In genomic region chr12:16165506-16165905, GRCh38 we compare ENCODE assay signal across 10 cellular contexts.
DNase-seq lines count a peak whose midpoint lies in the region; ATAC-seq, FAIRE-seq and TF ChIP-seq lines count a peak whose summit lies in the region.
"Had no signal": no experiment of that assay in that cellular context is flagged by ENCODE, and none has a peak within 500 bp of the region (broad histone marks: within the 10 kb centered on the region; RNA-seq: fewer than 3 reads in every experiment).

No MANE protein-coding gene starts in this region.

- H3K9ac ChIP-seq in kidney (ENCODE audit: low read length in 2 of 2): no peak overlapping the region

- H3K79me2 ChIP-seq in GM23338 (replicated peaks; ENCODE audit: insufficient read depth): no peaks in the 10 kb centered on the region

- intact Hi-C loops in kidney (cut with DNase I): no loop called here

- no peaks in the 10 kb centered on the region for H3K36me3 ChIP-seq in GM23338 (ENCODE audit: insufficient read depth)
- no peaks in the 10 kb centered on the region for H3K36me3 ChIP-seq in kidney (ENCODE audit: control insufficient read depth in 1 of 2, insufficient read depth in 2 of 2, low read length in 2 of 2)

- no peaks in the 10 kb centered on the region for H4K20me1 ChIP-seq in GM23338 (replicated peaks; ENCODE audit: insufficient read depth)

- no peak overlapping the region for H3K4me2 ChIP-seq in GM23338

- no peak overlapping the region for H3K4me3 Mint-ChIP-seq in GM23338
- H3K4me3 Mint-ChIP-seq in brain: no peak overlapping the region
- H3K4me3 Mint-ChIP-seq: stimulated activated naive CD8-positive, alpha-beta T cell treated with anti-CD3 and anti-CD28 coated beads, Interleukin-15, Interleukin-2, amounts not matched to agents 100 ng/mL and 50 ng/mL, for 24 hours had no signal

- peak; percentile 30 for DNase-seq in AG08396 (ENCODE audit: low spot score)
- peak; percentile 83 for DNase-seq in GM23338 (ENCODE audit: low spot score)
- DNase-seq in NCI-H2171 treated with DMSO at 0.1 percent for 48 hours (lab: John Stamatoyannopoulos, UW): peak; percentile 46
- no peak for DNase-seq in kidney
- DNase-seq in effector CD4-positive, alpha-beta T cell: no peak

- no peak overlapping the region for H3K4me3 ChIP-seq in GM23338
- no peak overlapping the region for H3K4me3 ChIP-seq in kidney (ENCODE audit: low read length in 2 of 2)

- peak; percentile 81 for ATAC-seq in GM23338
- no peak for ATAC-seq in esophagus mucosa
- ATAC-seq in HG03045 (IDR thresholded peaks at IDR 0.05; ENCODE audit: unreplicated experiment): no peak

- H3F3A ChIP-seq in GM23338 (replicated peaks; ENCODE audit: low read depth): no peaks in the 10 kb centered on the region

- H3K9me2 ChIP-seq in GM23338 (ENCODE audit: insufficient read depth): no peaks in the 10 kb centered on the region

- H3K9me3 Mint-ChIP-seq in GM23338 (no peaks in the 10 kb centered on the region), brain (peaks cover 0 to 4% (median 2%) of the 10 kb centered on the region in 5 experiments)
- H3K9me3 Mint-ChIP-seq: stimulated activated naive CD8-positive, alpha-beta T cell treated with anti-CD3 and anti-CD28 coated beads, Interleukin-15, Interleukin-2, amounts not matched to agents 100 ng/mL and 50 ng/mL, for 24 hours had no signal

- H2AFZ ChIP-seq in GM23338: no peak overlapping the region

- H3K36me3 Mint-ChIP-seq in GM23338 (ENCODE audit: low read depth): no peaks in the 10 kb centered on the region
- H3K36me3 Mint-ChIP-seq in brain: no peaks in the 10 kb centered on the region

- TF ChIP-seq CTCF in GM23338 (conservative IDR thresholded peaks at IDR 0.05; ENCODE audit: low read depth in 2 of 2) (peak; percentile 83 to 90), brain (conservative IDR thresholded peaks at IDR 0.05) (peak; percentile 75 to 83), kidney (IDR thresholded peaks at IDR 0.05; ENCODE audit: borderline replicate concordance, extremely low read depth, insufficient read depth) (peak; percentile 53)

- H3K27me3 ChIP-seq in GM23338 (ENCODE audit: insufficient read depth): no peaks in the 10 kb centered on the region

- H3K9me3 ChIP-seq in kidney (ENCODE audit: control insufficient read depth in 1 of 2, low read length in 2 of 2): no peaks in the 10 kb centered on the region

- no peaks in the 10 kb centered on the region for H3K27me3 Mint-ChIP-seq in GM23338 (ENCODE audit: insufficient read depth, low read depth, poor library complexity)
- peaks cover 5% of the 10 kb centered on the region for H3K27me3 Mint-ChIP-seq in brain
- H3K27me3 Mint-ChIP-seq: stimulated activated naive CD8-positive, alpha-beta T cell treated with anti-CD3 and anti-CD28 coated beads, Interleukin-15, Interleukin-2, amounts not matched to agents 100 ng/mL and 50 ng/mL, for 24 hours had no signal

- no peak overlapping the region for H3K27ac Mint-ChIP-seq in GM23338
- peak overlapping the region in 2 of 5 experiments; percentile 37 to 57 for H3K27ac Mint-ChIP-seq in brain
- H3K27ac Mint-ChIP-seq: stimulated activated naive CD8-positive, alpha-beta T cell treated with anti-CD3 and anti-CD28 coated beads, Interleukin-15, Interleukin-2, amounts not matched to agents 100 ng/mL and 50 ng/mL, for 24 hours had no signal

- peaks cover 6% of the 10 kb centered on the region; the same call in 2 of the 3 replicates for H3K4me1 Mint-ChIP-seq in GM23338
- H3K4me1 Mint-ChIP-seq in brain: peaks cover 18% of the 10 kb centered on the region

- FAIRE-seq in kidney (lab: Jason Lieb, UNC): peak; percentile 71
- FAIRE-seq: colon had no signal

- H3K27ac ChIP-seq in GM23338 (ENCODE audit: low read depth) (no peak overlapping the region), kidney (ENCODE audit: low read depth in 2 of 2, low read length in 2 of 2) (no peak overlapping the region)

- H3K4me1 ChIP-seq in GM23338 (ENCODE audit: insufficient read depth) (peaks cover 5% of the 10 kb centered on the region; the same call in 1 of the 2 replicates), kidney (ENCODE audit: control insufficient read depth in 1 of 2, insufficient read depth in 1 of 2, low read depth in 1 of 2, low read length in 2 of 2) (peaks cover 0 to 7% of the 10 kb centered on the region in 2 donors)

TF ChIP-seq in GM23338, 12 proteins besides CTCF, POLR2A, EP300 and RAD21 (continues in another document):
- no peak for TF ChIP-seq POLR2AphosphoS5 (IDR thresholded peaks at IDR 0.05; ENCODE audit: low read depth)
- TF ChIP-seq EZH2 (IDR thresholded peaks at IDR 0.05; ENCODE audit: low read depth, unreplicated experiment): no peak
- TF ChIP-seq EZH2phosphoT487 (IDR thresholded peaks at IDR 0.05; ENCODE audit: unreplicated experiment): no peak
- no peak for TF ChIP-seq STAT1 (IDR thresholded peaks at IDR 0.05; ENCODE audit: unreplicated experiment)
- no peak for TF ChIP-seq ZNF114 (CRISPR knock-in tag; IDR thresholded peaks at IDR 0.05)
- TF ChIP-seq ETS1 (IDR thresholded peaks at IDR 0.05): no peak
- no peak for TF ChIP-seq JUNB (IDR thresholded peaks at IDR 0.05; ENCODE audit: unreplicated experiment)
- TF ChIP-seq NANOG (IDR thresholded peaks at IDR 0.05; ENCODE audit: borderline replicate concordance): no peak
- no peak for TF ChIP-seq ZNF462 (CRISPR knock-in tag; IDR thresholded peaks at IDR 0.05)
- no peak for TF ChIP-seq ZNF331 (CRISPR knock-in tag; IDR thresholded peaks at IDR 0.05; ENCODE audit: low read depth)

Comparison
In these comparisons a context has a peak if more than half of its experiments do, and no peak if none do; other contexts are left out.
1. DNase-seq: peak in AG08396 (single experiment), GM23338 (single experiment) and NCI-H2171 treated with DMSO at 0.1 percent for 48 hours (single experiment); none in kidney (single experiment) and effector CD4-positive, alpha-beta T cell (single experiment).
2. Peak in every context shown above with its lines, with median percentiles within 50 percentile points of each other: CTCF ChIP-seq.